Comparison of ENCODE assay signal across 8 cellular contexts in genomic region chr2:105369777-105370690, GRCh38. TPM values are rescaled to one million over a fixed set of nuclear protein-coding genes. Genes with fewer than 3 reads are reported as not detected.
A peak's percentile ranks its signal among the peaks of the same experiment; 100 is the strongest.
DNase-seq lines count a peak whose midpoint lies in the region; ATAC-seq and TF ChIP-seq lines count a peak whose summit lies in the region.

No MANE protein-coding gene starts in this region.

- H3K4me3 Mint-ChIP-seq in naive thymus-derived CD4-positive, alpha-beta T cell = peak overlapping the region in 4 of 10 donors; percentile 2 to 49 (median 35)

- H3K27ac ChIP-seq in naive thymus-derived CD4-positive, alpha-beta T cell (ENCODE audit: low read depth, low read length) = no peak overlapping the region

- H3K36me3 ChIP-seq in naive thymus-derived CD4-positive, alpha-beta T cell (ENCODE audit: control insufficient read depth in 2 of 3, insufficient read depth in 3 of 3, low read length in 3 of 3) = no peaks in the 10 kb centered on the region

- H3K9me3 Mint-ChIP-seq in naive thymus-derived CD4-positive, alpha-beta T cell = no peaks in the 10 kb centered on the region

- intact Hi-C loops in naive thymus-derived CD4-positive, alpha-beta T cell (cut with micrococcal nuclease) = loop anchor here (1.0 to 10.0 kb wide), 9 partner anchors 25 to 1215 kb away; no protein-coding TSS in a partner anchor

- H3K27ac Mint-ChIP-seq in naive thymus-derived CD4-positive, alpha-beta T cell = peak overlapping the region in 2 of 9 donors; percentile 33 to 63

- POLR2A ChIA-PET in naive thymus-derived CD4-positive, alpha-beta T cell (lab: Charles Lee) = no interaction called here

- peaks cover 0 to 2% (median 0%) of the 10 kb centered on the region in 5 donors for H3K27me3 Mint-ChIP-seq in naive thymus-derived CD4-positive, alpha-beta T cell

- H3K4me3 ChIP-seq in epithelial cell of proximal tubule (ENCODE audit: low read depth, low read length) = no peak overlapping the region
- H3K4me3 ChIP-seq in naive thymus-derived CD4-positive, alpha-beta T cell (ENCODE audit: low read length) = no peak overlapping the region

- peaks cover 0 to 16% of the 10 kb centered on the region in 2 donors for H3K4me1 ChIP-seq in naive thymus-derived CD4-positive, alpha-beta T cell (ENCODE audit: control insufficient read depth in 2 of 2, insufficient read depth in 2 of 2, low read length in 2 of 2)

- CTCF ChIA-PET in naive thymus-derived CD4-positive, alpha-beta T cell (lab: Charles Lee) = interaction anchor here (0.8 to 4.2 kb wide), 8 partner anchors 10 to 169 kb away, joined by 3 to 52 read pairs (median 5); no protein-coding TSS in a partner anchor

- peaks cover 7 to 24% (median 12%) of the 10 kb centered on the region in 7 donors for H3K4me1 Mint-ChIP-seq in naive thymus-derived CD4-positive, alpha-beta T cell

- no peaks in the 10 kb centered on the region for H3K27me3 ChIP-seq in naive thymus-derived CD4-positive, alpha-beta T cell (ENCODE audit: control insufficient read depth in 2 of 2, insufficient read depth in 2 of 2, low read length in 2 of 2)

- ATAC-seq in GM19452 (IDR thresholded peaks at IDR 0.05; ENCODE audit: unreplicated experiment) (peak; percentile 89), HG03469 (IDR thresholded peaks at IDR 0.05; ENCODE audit: unreplicated experiment) (peak; percentile 89)
- ATAC-seq in naive thymus-derived CD4-positive, alpha-beta T cell = peak; percentile 98

- no peaks in the 10 kb centered on the region for H3K9me3 ChIP-seq in naive thymus-derived CD4-positive, alpha-beta T cell (ENCODE audit: control insufficient read depth in 2 of 3, low read length in 3 of 3)

- peak; percentile 24 for DNase-seq in CMK (ENCODE audit: low read depth)
- DNase-seq in NOMO-1 treated with dmso at 0.1 percent for 144 hours (lab: John Stamatoyannopoulos, UW; ENCODE audit: unreplicated experiment) = peak; percentile 84
- peak; percentile 82 for DNase-seq in activated T-cell treated with anti-CD3 and anti-CD28 coated beads for 24 hours (ENCODE audit: low read depth)
- DNase-seq in epithelial cell of proximal tubule (ENCODE audit: low read depth) = peak; percentile 27
- DNase-seq in naive thymus-derived CD4-positive, alpha-beta T cell = peak; percentile 62 to 85 (median 80)
- peak; percentile 56 to 80 for DNase-seq in stimulated activated CD8-positive, alpha-beta memory T cell treated with anti-CD3 and anti-CD28 coated beads, Interleukin-7, amount 100 ng/mL, for 48 hours (ENCODE audit: extremely low read depth in 1 of 2, low read depth in 1 of 2)

- H3K36me3 Mint-ChIP-seq in naive thymus-derived CD4-positive, alpha-beta T cell = peaks cover 0 to 13% (median 2%) of the 10 kb centered on the region in 5 donors

- peak; percentile 76 for TF ChIP-seq CTCF in epithelial cell of proximal tubule (conservative IDR thresholded peaks at IDR 0.05; ENCODE audit: low read depth, low read length)

RNA-seq across cellular contexts. Expression of gene FHL2, which starts 28.8 kb away (rescaled TPM):
- total RNA-seq in epithelial cell of proximal tubule = 237 and 326 TPM in 2 replicates
- total RNA-seq in naive thymus-derived CD4-positive, alpha-beta T cell = 1 to 10 TPM in 1 of 5 experiments, under 1 TPM in 3, not detected in 1; 0.19 to 3.6 (median 0.63) TPM
- polyA plus RNA-seq in naive thymus-derived CD4-positive, alpha-beta T cell = 1 to 10 TPM in 1 of 2 donors, under 1 TPM in 1; 0.40 to 1.6 TPM

RNA-seq across cellular contexts. Expression of gene C2orf49, which starts 32.7 kb away (rescaled TPM):
- total RNA-seq in epithelial cell of proximal tubule = 14.3 and 21.2 TPM in 2 replicates
- total RNA-seq in naive thymus-derived CD4-positive, alpha-beta T cell = 10 to 100 TPM; 17.5 to 30.8 (median 23.4) TPM
- polyA plus RNA-seq in naive thymus-derived CD4-positive, alpha-beta T cell = 10 to 100 TPM in 1 of 2 donors, 1 to 10 TPM in 1; 9.7 to 11.1 TPM

RNA-seq across cellular contexts. Expression of gene TGFBRAP1, which starts 40.5 kb away (rescaled TPM):
- 11.3 and 22.9 TPM in 2 replicates for total RNA-seq in epithelial cell of proximal tubule
- 10 to 100 TPM; 19.1 to 22.5 (median 21.6) TPM for total RNA-seq in naive thymus-derived CD4-positive, alpha-beta T cell
- 10 to 100 TPM; 18.0 to 28.3 TPM for polyA plus RNA-seq in naive thymus-derived CD4-positive, alpha-beta T cell

Comparison
In these comparisons a context has a peak if more than half of its experiments do, and no peak if none do; other contexts are left out.
1. DNase-seq: peak in every context shown above with its lines; median percentile 84 in NOMO-1 treated with dmso at 0.1 percent for 144 hours; 82 in activated T-cell treated with anti-CD3 and anti-CD28 coated beads for 24 hours; 80 in naive thymus-derived CD4-positive, alpha-beta T cell; 68 in stimulated activated CD8-positive, alpha-beta memory T cell treated with anti-CD3 and anti-CD28 coated beads, Interleukin-7, amount 100 ng/mL, for 48 hours; 27 in epithelial cell of proximal tubule; 24 in CMK.
2. RNA of gene FHL2, which starts 28.8 kb away (total RNA-seq): 237 to 326 TPM in epithelial cell of proximal tubule; 0.19 to 3.6 TPM in naive thymus-derived CD4-positive, alpha-beta T cell; every median in the first group is over 10 times any median in the second.
3. Peak in every context shown above with its lines, with median percentiles within 50 percentile points of each other: ATAC-seq.